Comparison of ENCODE assay signal across 1 cellular context in the genomic region with DNA sequence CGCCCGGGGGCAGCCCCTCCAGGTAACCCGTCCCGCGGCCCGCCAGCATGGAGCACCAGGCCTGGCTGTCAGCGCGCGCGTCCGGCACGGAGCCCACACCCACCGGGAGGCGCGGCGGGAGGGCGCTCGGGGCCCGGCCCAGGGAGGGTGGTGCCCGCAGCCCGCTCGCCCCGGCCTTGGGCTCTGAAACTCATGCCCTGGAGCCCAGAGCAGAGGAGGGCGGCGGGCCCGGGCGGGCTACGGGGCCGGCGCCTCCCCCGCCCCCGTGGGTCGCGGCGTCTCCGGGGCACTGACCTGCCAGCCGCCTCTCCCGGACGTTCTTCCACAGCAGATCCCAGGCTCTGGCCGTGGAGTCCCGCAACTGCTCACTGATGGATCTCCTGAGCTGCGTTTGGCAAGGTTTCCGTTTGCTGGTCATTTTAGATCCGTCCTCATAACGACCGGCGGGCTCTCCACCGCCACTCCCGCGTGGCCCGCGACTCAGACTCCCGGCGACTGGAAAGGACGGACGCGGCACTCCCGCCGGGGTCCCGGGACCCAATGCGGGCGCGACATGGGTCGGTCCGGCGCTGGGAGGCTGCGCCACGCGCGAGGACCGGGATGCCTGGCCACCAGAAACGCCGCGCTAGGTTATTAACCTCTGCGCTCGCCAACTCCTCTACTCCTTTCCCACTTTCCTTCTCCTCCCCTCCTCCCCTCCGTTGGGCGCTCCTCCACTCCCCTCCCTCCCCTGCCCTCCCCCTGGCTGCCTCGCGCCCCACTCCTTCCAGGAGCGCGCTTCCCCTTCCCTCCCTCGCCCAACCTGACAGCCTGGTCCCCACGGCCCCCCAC.
TF ChIP-seq lines count a peak whose summit lies in the region.

No MANE protein-coding gene starts in this region.

TF ChIP-seq in HEK293, 187 proteins besides CTCF, POLR2A, EP300 and RAD21 (continued from another document and continues in another):
- TF ChIP-seq ZBTB44 (tag by site-specific recombination; IDR thresholded peaks at IDR 0.05) (no peak), ZNF155 (tag by site-specific recombination; IDR thresholded peaks at IDR 0.05) (no peak), ZNF548 (tag by site-specific recombination; IDR thresholded peaks at IDR 0.05) (no peak), ZNF121 (tag by site-specific recombination; IDR thresholded peaks at IDR 0.05) (no peak), GLI4 (tag by site-specific recombination; IDR thresholded peaks at IDR 0.05) (0 out of 2 replicates have a peak, but pooled peaks have one; percentile 64), WT1 (tag by site-specific recombination; IDR thresholded peaks at IDR 0.05) (peak; percentile 95), ZNF544 (tag by site-specific recombination; IDR thresholded peaks at IDR 0.05) (no peak), ZNF24 (tag by site-specific recombination; IDR thresholded peaks at IDR 0.05) (no peak), ZBTB11 (tag by site-specific recombination; conservative IDR thresholded peaks at IDR 0.05; ENCODE audit: low read depth) (no peak), ZNF571 (tag by site-specific recombination; IDR thresholded peaks at IDR 0.05) (no peak), ZNF629 (tag by site-specific recombination; IDR thresholded peaks at IDR 0.05) (no peak), ZNF664 (tag by site-specific recombination; IDR thresholded peaks at IDR 0.05) (no peak), ZNF175 (tag by site-specific recombination; IDR thresholded peaks at IDR 0.05) (no peak), TCF7L2 (IDR thresholded peaks at IDR 0.05; ENCODE audit: borderline replicate concordance, low read depth, low read length) (no peak), ZNF335 (tag by site-specific recombination; conservative IDR thresholded peaks at IDR 0.05) (peak; percentile 93), ZNF658 (tag by site-specific recombination; IDR thresholded peaks at IDR 0.05) (no peak), HOXD13 (CRISPR knock-in tag; IDR thresholded peaks at IDR 0.05; ENCODE audit: borderline replicate concordance) (no peak), PRDM1 (tag by site-specific recombination; IDR thresholded peaks at IDR 0.05) (peak; percentile 88), ZNF416 (tag by site-specific recombination; IDR thresholded peaks at IDR 0.05) (no peak), ZNF394 (tag by site-specific recombination; IDR thresholded peaks at IDR 0.05; ENCODE audit: borderline replicate concordance) (peak; percentile 41; the same call in 1 of the 2 replicates), HIC1 (tag by site-specific recombination; IDR thresholded peaks at IDR 0.05) (0 out of 2 replicates have a peak, but pooled peaks have one; percentile 25), ZNF776 (tag by site-specific recombination; IDR thresholded peaks at IDR 0.05; ENCODE audit: borderline replicate concordance) (no peak), MYNN (tag by site-specific recombination; IDR thresholded peaks at IDR 0.05; ENCODE audit: borderline replicate concordance) (no peak), ZBTB48 (tag by site-specific recombination; IDR thresholded peaks at IDR 0.05) (no peak), ZNF626 (tag by site-specific recombination; IDR thresholded peaks at IDR 0.05) (no peak), ZNF768 (tag by site-specific recombination; IDR thresholded peaks at IDR 0.05) (no peak), ZNF660 (tag by site-specific recombination; IDR thresholded peaks at IDR 0.05) (0 out of 2 replicates have a peak, but pooled peaks have one; percentile 28)
- TF ChIP-seq, protein P1, sequence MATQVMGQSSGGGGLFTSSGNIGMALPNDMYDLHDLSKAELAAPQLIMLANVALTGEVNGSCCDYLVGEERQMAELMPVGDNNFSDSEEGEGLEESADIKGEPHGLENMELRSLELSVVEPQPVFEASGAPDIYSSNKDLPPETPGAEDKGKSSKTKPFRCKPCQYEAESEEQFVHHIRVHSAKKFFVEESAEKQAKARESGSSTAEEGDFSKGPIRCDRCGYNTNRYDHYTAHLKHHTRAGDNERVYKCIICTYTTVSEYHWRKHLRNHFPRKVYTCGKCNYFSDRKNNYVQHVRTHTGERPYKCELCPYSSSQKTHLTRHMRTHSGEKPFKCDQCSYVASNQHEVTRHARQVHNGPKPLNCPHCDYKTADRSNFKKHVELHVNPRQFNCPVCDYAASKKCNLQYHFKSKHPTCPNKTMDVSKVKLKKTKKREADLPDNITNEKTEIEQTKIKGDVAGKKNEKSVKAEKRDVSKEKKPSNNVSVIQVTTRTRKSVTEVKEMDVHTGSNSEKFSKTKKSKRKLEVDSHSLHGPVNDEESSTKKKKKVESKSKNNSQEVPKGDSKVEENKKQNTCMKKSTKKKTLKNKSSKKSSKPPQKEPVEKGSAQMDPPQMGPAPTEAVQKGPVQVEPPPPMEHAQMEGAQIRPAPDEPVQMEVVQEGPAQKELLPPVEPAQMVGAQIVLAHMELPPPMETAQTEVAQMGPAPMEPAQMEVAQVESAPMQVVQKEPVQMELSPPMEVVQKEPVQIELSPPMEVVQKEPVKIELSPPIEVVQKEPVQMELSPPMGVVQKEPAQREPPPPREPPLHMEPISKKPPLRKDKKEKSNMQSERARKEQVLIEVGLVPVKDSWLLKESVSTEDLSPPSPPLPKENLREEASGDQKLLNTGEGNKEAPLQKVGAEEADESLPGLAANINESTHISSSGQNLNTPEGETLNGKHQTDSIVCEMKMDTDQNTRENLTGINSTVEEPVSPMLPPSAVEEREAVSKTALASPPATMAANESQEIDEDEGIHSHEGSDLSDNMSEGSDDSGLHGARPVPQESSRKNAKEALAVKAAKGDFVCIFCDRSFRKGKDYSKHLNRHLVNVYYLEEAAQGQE (tag by site-specific recombination; IDR thresholded peaks at IDR 0.05) = no peak
- TF ChIP-seq, protein P2, sequence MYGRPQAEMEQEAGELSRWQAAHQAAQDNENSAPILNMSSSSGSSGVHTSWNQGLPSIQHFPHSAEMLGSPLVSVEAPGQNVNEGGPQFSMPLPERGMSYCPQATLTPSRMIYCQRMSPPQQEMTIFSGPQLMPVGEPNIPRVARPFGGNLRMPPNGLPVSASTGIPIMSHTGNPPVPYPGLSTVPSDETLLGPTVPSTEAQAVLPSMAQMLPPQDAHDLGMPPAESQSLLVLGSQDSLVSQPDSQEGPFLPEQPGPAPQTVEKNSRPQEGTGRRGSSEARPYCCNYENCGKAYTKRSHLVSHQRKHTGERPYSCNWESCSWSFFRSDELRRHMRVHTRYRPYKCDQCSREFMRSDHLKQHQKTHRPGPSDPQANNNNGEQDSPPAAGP (tag by site-specific recombination; IDR thresholded peaks at IDR 0.05) = peak; percentile 61; the same call in 1 of the 2 replicates
- TF ChIP-seq, protein P3, sequence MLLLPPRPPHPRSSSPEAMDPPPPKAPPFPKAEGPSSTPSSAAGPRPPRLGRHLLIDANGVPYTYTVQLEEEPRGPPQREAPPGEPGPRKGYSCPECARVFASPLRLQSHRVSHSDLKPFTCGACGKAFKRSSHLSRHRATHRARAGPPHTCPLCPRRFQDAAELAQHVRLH (tag by site-specific recombination; IDR thresholded peaks at IDR 0.05) = no peak
- TF ChIP-seq, protein P4, sequence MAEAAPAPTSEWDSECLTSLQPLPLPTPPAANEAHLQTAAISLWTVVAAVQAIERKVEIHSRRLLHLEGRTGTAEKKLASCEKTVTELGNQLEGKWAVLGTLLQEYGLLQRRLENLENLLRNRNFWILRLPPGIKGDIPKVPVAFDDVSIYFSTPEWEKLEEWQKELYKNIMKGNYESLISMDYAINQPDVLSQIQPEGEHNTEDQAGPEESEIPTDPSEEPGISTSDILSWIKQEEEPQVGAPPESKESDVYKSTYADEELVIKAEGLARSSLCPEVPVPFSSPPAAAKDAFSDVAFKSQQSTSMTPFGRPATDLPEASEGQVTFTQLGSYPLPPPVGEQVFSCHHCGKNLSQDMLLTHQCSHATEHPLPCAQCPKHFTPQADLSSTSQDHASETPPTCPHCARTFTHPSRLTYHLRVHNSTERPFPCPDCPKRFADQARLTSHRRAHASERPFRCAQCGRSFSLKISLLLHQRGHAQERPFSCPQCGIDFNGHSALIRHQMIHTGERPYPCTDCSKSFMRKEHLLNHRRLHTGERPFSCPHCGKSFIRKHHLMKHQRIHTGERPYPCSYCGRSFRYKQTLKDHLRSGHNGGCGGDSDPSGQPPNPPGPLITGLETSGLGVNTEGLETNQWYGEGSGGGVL (tag by site-specific recombination; IDR thresholded peaks at IDR 0.05) = peak; percentile 96
- TF ChIP-seq, protein P5, sequence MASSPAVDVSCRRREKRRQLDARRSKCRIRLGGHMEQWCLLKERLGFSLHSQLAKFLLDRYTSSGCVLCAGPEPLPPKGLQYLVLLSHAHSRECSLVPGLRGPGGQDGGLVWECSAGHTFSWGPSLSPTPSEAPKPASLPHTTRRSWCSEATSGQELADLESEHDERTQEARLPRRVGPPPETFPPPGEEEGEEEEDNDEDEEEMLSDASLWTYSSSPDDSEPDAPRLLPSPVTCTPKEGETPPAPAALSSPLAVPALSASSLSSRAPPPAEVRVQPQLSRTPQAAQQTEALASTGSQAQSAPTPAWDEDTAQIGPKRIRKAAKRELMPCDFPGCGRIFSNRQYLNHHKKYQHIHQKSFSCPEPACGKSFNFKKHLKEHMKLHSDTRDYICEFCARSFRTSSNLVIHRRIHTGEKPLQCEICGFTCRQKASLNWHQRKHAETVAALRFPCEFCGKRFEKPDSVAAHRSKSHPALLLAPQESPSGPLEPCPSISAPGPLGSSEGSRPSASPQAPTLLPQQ (tag by site-specific recombination; IDR thresholded peaks at IDR 0.05) = peak; percentile 36; the same call in 1 of the 2 replicates
- TF ChIP-seq, protein P6, sequence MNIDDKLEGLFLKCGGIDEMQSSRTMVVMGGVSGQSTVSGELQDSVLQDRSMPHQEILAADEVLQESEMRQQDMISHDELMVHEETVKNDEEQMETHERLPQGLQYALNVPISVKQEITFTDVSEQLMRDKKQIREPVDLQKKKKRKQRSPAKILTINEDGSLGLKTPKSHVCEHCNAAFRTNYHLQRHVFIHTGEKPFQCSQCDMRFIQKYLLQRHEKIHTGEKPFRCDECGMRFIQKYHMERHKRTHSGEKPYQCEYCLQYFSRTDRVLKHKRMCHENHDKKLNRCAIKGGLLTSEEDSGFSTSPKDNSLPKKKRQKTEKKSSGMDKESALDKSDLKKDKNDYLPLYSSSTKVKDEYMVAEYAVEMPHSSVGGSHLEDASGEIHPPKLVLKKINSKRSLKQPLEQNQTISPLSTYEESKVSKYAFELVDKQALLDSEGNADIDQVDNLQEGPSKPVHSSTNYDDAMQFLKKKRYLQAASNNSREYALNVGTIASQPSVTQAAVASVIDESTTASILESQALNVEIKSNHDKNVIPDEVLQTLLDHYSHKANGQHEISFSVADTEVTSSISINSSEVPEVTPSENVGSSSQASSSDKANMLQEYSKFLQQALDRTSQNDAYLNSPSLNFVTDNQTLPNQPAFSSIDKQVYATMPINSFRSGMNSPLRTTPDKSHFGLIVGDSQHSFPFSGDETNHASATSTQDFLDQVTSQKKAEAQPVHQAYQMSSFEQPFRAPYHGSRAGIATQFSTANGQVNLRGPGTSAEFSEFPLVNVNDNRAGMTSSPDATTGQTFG (tag by site-specific recombination; IDR thresholded peaks at IDR 0.05; ENCODE audit: borderline replicate concordance) = no peak
